8 cellular contexts compared by ENCODE assay signal in the genomic region with DNA sequence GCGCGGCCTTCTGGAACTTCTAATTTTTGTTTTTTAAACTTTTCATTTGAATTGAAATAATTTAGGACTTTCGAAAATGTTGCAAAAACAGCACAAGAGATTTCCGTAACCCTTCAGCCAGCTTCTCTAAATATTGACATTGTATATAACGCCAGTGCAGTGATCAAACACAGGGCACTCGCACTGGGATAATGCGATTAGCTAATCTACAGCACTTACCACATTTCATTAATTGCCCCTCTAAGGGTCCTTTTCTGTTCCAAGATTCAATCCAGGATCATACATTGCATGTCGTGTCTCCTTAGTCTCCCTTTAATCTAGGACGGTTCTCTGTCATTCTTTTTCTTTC. TPM values are rescaled to one million over a fixed set of nuclear protein-coding genes. Genes with fewer than 3 reads are reported as not detected.
A peak's percentile ranks its signal among the peaks of the same experiment; 100 is the strongest.
DNase-seq lines count a peak whose midpoint lies in the region; ATAC-seq, FAIRE-seq and TF ChIP-seq lines count a peak whose summit lies in the region.

No MANE protein-coding gene starts in this region.

- H3K36me3 Mint-ChIP-seq in GM23338 (ENCODE audit: low read depth) = no peaks in the 10 kb centered on the region

- in situ Hi-C loops in astrocyte of the spinal cord (cut with HindIII; ENCODE audit: low sequenced_read_pairs) = no loop called here

- TF ChIP-seq RAD21 in A549 (conservative IDR thresholded peaks at IDR 0.05 in 1 of 2, IDR thresholded peaks at IDR 0.05 in 1 of 2) = no peak

- FAIRE-seq in A549 (lab: Jason Lieb, UNC) = no peak

- TF ChIP-seq CTCF in A549 (IDR thresholded peaks at IDR 0.05) (no peak), GM23338 (conservative IDR thresholded peaks at IDR 0.05; ENCODE audit: low read depth in 2 of 2) (no peak), astrocyte of the spinal cord (IDR thresholded peaks at IDR 0.05; ENCODE audit: low read depth, low read length) (no peak), OCI-LY7 (conservative IDR thresholded peaks at IDR 0.05; ENCODE audit: low read length) (no peak)

- H3F3A ChIP-seq in GM23338 (replicated peaks; ENCODE audit: low read depth) = no peaks in the 10 kb centered on the region

- H3K79me2 ChIP-seq in GM23338 (replicated peaks; ENCODE audit: insufficient read depth) = no peaks in the 10 kb centered on the region
- H3K79me2 ChIP-seq in OCI-LY7 (ENCODE audit: insufficient read depth, low read depth, low read length) = no peaks in the 10 kb centered on the region

- H3K36me3 ChIP-seq in GM23338 (ENCODE audit: insufficient read depth) (no peaks in the 10 kb centered on the region), OCI-LY7 (ENCODE audit: insufficient read depth, low read length) (no peaks in the 10 kb centered on the region)

- DNase-seq in A549 (ENCODE audit: low read depth in 1 of 2, low spot score in 1 of 2) = no peak
- no peak for DNase-seq in GM23338 (ENCODE audit: low spot score)
- no peak for DNase-seq in astrocyte of the spinal cord (ENCODE audit: low read depth, low spot score)
- peak; percentile 17 for DNase-seq in medulla oblongata (ENCODE audit: extremely low spot score)
- DNase-seq in hepatic stellate cell (ENCODE audit: low spot score) = no peak
- DNase-seq in NCI-H446 treated with DMSO at 0.1 percent for 48 hours (lab: John Stamatoyannopoulos, UW) = no peak
- DNase-seq in OCI-LY7 (ENCODE audit: low spot score) = no peak
- no peak for DNase-seq in SIG-M5 (lab: John Stamatoyannopoulos, UW)

- H3K4me2 ChIP-seq in A549 (peak overlapping the region; percentile 96), GM23338 (peak overlapping the region; percentile 92), OCI-LY7 (ENCODE audit: low read length) (no peak overlapping the region)

- H3K9me3 ChIP-seq in A549 = no peaks in the 10 kb centered on the region
- H3K9me3 ChIP-seq in OCI-LY7 (ENCODE audit: low read length) = no peaks in the 10 kb centered on the region

- intact Hi-C loops in OCI-LY7 (cut with micrococcal nuclease; ENCODE audit: unreplicated experiment) = no loop called here

- peak overlapping the region; percentile 70 to 82 for H3K27ac ChIP-seq in A549
- no peak overlapping the region for H3K27ac ChIP-seq in GM23338 (ENCODE audit: low read depth)
- H3K27ac ChIP-seq in OCI-LY7 (ENCODE audit: low read depth, low read length, poor library complexity, severe bottlenecking) = no peak overlapping the region

- ATAC-seq in A549 (peak in 1 of 2 experiments; percentile 12; a peak in 3 of 6 replicates), GM23338 (no peak)

- H3K9me2 ChIP-seq in GM23338 (ENCODE audit: insufficient read depth) (no peaks in the 10 kb centered on the region), OCI-LY7 (ENCODE audit: insufficient read depth, low read length) (no peaks in the 10 kb centered on the region)

- H3K4me1 ChIP-seq in A549 (peaks cover 7% of the 10 kb centered on the region; the same call in 2 of the 3 replicates), GM23338 (ENCODE audit: insufficient read depth) (peaks cover 10% of the 10 kb centered on the region), OCI-LY7 (ENCODE audit: insufficient read depth, low read length, poor library complexity, severe bottlenecking) (no peaks in the 10 kb centered on the region)

- TF ChIP-seq EP300 in A549 (IDR thresholded peaks at IDR 0.05) = no peak

- POLR2A ChIA-PET in A549 (lab: Yijun Ruan, JAX) (no interaction called here), OCI-LY7 (lab: Charles Lee) (interaction anchor here (0.7 kb wide), 1 partner anchor 122 kb away, joined by 3 read pairs; no protein-coding TSS in a partner anchor)

- H3K27ac Mint-ChIP-seq in GM23338 = no peak overlapping the region

- H3K9me3 Mint-ChIP-seq in GM23338 = no peaks in the 10 kb centered on the region; the same call in 2 of the 3 replicates

- H4K20me1 ChIP-seq in GM23338 (replicated peaks; ENCODE audit: insufficient read depth) (no peaks in the 10 kb centered on the region), OCI-LY7 (ENCODE audit: insufficient read depth, low read length) (no peaks in the 10 kb centered on the region)

- H3K4me1 Mint-ChIP-seq in GM23338 = peaks cover 20% of the 10 kb centered on the region

- no peak for TF ChIP-seq POLR2A in A549 (IDR thresholded peaks at IDR 0.05; ENCODE audit: low read length)

- BruUV-seq in OCI-LY7 (replicated peaks; lab: Mats Ljungman, UMichigan) = no TSS peak

- H3K27me3 ChIP-seq in GM23338 (ENCODE audit: insufficient read depth) = peaks cover 40% of the 10 kb centered on the region

- CTCF ChIA-PET in A549 (lab: Yijun Ruan, JAX) = interaction anchor here (2.2 kb wide), 1 partner anchor 9 kb away, joined by 12 read pairs; no protein-coding TSS in a partner anchor
- CTCF ChIA-PET in OCI-LY7 (lab: Charles Lee; ENCODE audit: unreplicated experiment) = no interaction called here

- H3K4me3 ChIP-seq in A549 (peak overlapping the region; percentile 81), GM23338 (peak overlapping the region; percentile 87), astrocyte of the spinal cord (ENCODE audit: low read depth, low read length) (peak overlapping the region; percentile 74), OCI-LY7 (ENCODE audit: low read depth, low read length, poor library complexity, severe bottlenecking) (no peak overlapping the region)

- H2AFZ ChIP-seq in GM23338 (peak overlapping the region; percentile 63; the same call in 1 of the 2 replicates), OCI-LY7 (ENCODE audit: low read length) (no peak overlapping the region)

- peak overlapping the region; percentile 82 for H3K4me3 Mint-ChIP-seq in GM23338

- peaks cover 27% of the 10 kb centered on the region for H3K27me3 Mint-ChIP-seq in GM23338 (ENCODE audit: insufficient read depth, low read depth, poor library complexity)

- WGBS in A549 (ENCODE audit: missing lambda C conversion rate) = 8% methylated on average over 9 of the region's 9 CpGs

TF ChIP-seq in A549, 52 proteins besides CTCF, POLR2A, EP300 and RAD21:
- TF ChIP-seq HOXB5 (CRISPR knock-in tag; IDR thresholded peaks at IDR 0.05) (no peak), GATA3 (IDR thresholded peaks at IDR 0.05; ENCODE audit: borderline replicate concordance) (no peak), ZNF302 (CRISPR knock-in tag; IDR thresholded peaks at IDR 0.05) (no peak), HDAC2 (IDR thresholded peaks at IDR 0.05) (no peak), JUN (IDR thresholded peaks at IDR 0.05) (no peak), TFCP2L1 (CRISPR knock-in tag; IDR thresholded peaks at IDR 0.05) (no peak), KDM1A (IDR thresholded peaks at IDR 0.05; ENCODE audit: low read depth) (no peak), EHF (CRISPR knock-in tag; IDR thresholded peaks at IDR 0.05) (no peak), MAZ (IDR thresholded peaks at IDR 0.05; ENCODE audit: borderline replicate concordance, low read depth, low read length) (no peak), CHD2 (IDR thresholded peaks at IDR 0.05; ENCODE audit: low read length, partially characterized antibody) (no peak)
- TF ChIP-seq, protein P1, sequence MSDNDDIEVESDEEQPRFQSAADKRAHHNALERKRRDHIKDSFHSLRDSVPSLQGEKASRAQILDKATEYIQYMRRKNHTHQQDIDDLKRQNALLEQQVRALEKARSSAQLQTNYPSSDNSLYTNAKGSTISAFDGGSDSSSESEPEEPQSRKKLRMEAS (IDR thresholded peaks at IDR 0.05) = no peak

RNA-seq across cellular contexts. Expression of a gene that starts 0.3 kb away (rescaled TPM):
- polyA plus RNA-seq in A549 (2011; rRNA removed) (8.4 and 8.7 TPM in 2 replicates), A549 (2017; fragmentation: RNase III; extraction: RNeasy Plus Mini Kit Qiagen cat#74134 plus additional on column Dnase treatment) (2.4 to 2.9 TPM (median 2.5 TPM) in 3 replicates), GM23338 (2016; fragmentation: Nextera tagmentation; extraction: Ambion mirVana) (1.4 and 1.6 TPM in 2 replicates)
- polyA plus RNA-seq in A549 (2012; cell fraction: cytosol; rRNA removed) = 1.3 and 1.5 TPM in 2 replicates
- polyA plus RNA-seq in A549 (2012; cell fraction: nucleus; rRNA removed) = 0.42 and 0.58 TPM in 2 replicates
- polyA minus RNA-seq in A549 (2011; rRNA and poly(A)+ RNA removed) = 2.0 and 2.5 TPM in 2 replicates
- 1.9 and 2.4 TPM in 2 replicates for total RNA-seq in GM23338 (2014; rRNA removed; shearing (Covaris generic))
- total RNA-seq in OCI-LY7 (2014; rRNA removed; shearing (Covaris generic)) = not detected in 2 replicates
- total RNA-seq in OCI-LY7 (2022) = not detected in 2 replicates

Comparison
In these comparisons a context has a peak if more than half of its experiments do, and no peak if none do; other contexts are left out.
1. H3K27ac ChIP-seq: peak in A549 (2 of 2); none in GM23338 (single experiment) and OCI-LY7 (single experiment).